ENCODE assay signal across 16 cellular contexts in the genomic region with DNA sequence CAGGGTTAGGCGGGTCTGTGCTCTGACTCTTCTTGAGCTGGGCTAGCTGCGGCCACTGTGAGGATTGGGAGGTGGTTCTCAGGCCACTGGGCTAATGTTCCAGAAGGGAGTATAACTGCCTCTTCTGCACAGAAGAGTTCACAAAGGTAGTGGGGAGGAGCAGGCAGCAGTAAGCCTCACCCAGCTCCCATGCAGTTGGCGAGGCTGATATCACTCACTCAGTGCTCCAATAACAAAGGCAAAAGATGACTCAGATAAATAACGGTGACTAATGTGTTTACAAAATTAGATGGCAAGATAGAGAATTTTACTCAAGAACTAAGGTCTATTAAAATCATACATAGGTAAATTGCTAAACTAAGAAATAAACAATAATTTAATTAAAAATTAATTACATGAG.
"Had no signal": no experiment of that assay in that cellular context is flagged by ENCODE, and none has a peak within 500 bp of the region (broad histone marks: within the 10 kb centered on the region; RNA-seq: fewer than 3 reads in every experiment).

No MANE protein-coding gene starts in this region.

- DNase-seq: activated CD4-positive, CD25-positive, alpha-beta regulatory T cell treated with anti-CD3 and anti-CD28 coated beads, Interleukin-2, amount 50 U/mL, for 72 hours; activated naive CD4-positive, alpha-beta T cell; activated naive CD8-positive, alpha-beta T cell treated with anti-CD3 and anti-CD28 coated beads, Interleukin-2, amount 10 ng/mL, durations not matched to agents 7 days and 5 days; anterior cingulate cortex; dermis blood vessel endothelial cell; effector memory CD8-positive, alpha-beta T cell; gastrocnemius medialis; heart left ventricle; immature natural killer cell; midbrain; trophoblast cell had no signal

- H3K9me3 ChIP-seq: gastrocnemius medialis, suprapubic skin had no signal

- H3K4me3 ChIP-seq: gastrocnemius medialis, heart left ventricle, suprapubic skin had no signal

- H3K4me1 ChIP-seq: gastrocnemius medialis, heart left ventricle, suprapubic skin had no signal

- ATAC-seq: effector memory CD8-positive, alpha-beta T cell; gastrocnemius medialis; heart left ventricle; sciatic nerve had no signal

- H3K36me3 Mint-ChIP-seq: activated naive CD8-positive, alpha-beta T cell treated with anti-CD3 and anti-CD28 coated beads, Interleukin-2, amount 10 ng/mL, durations not matched to agents 7 days and 5 days had no signal

- H3K27me3 Mint-ChIP-seq: activated naive CD8-positive, alpha-beta T cell treated with anti-CD3 and anti-CD28 coated beads, Interleukin-2, amount 10 ng/mL, durations not matched to agents 7 days and 5 days; effector memory CD8-positive, alpha-beta T cell had no signal

- H3K27ac Mint-ChIP-seq: activated naive CD8-positive, alpha-beta T cell treated with anti-CD3 and anti-CD28 coated beads, Interleukin-2, amount 10 ng/mL, durations not matched to agents 7 days and 5 days; effector memory CD8-positive, alpha-beta T cell; immature natural killer cell; stimulated activated naive CD8-positive, alpha-beta T cell treated with anti-CD3 and anti-CD28 coated beads, Interleukin-15, Interleukin-2, amounts not matched to agents 100 ng/mL and 50 ng/mL, for 24 hours had no signal

- H3K4me1 Mint-ChIP-seq: activated naive CD8-positive, alpha-beta T cell treated with anti-CD3 and anti-CD28 coated beads, Interleukin-2, amount 10 ng/mL, durations not matched to agents 7 days and 5 days; immature natural killer cell; neural crest cell had no signal

- H3K27me3 ChIP-seq: gastrocnemius medialis, heart left ventricle, suprapubic skin had no signal

- H3K9me3 Mint-ChIP-seq: stimulated activated naive CD8-positive, alpha-beta T cell treated with anti-CD3 and anti-CD28 coated beads, Interleukin-15, Interleukin-2, amounts not matched to agents 100 ng/mL and 50 ng/mL, for 24 hours had no signal

- H3K36me3 ChIP-seq: gastrocnemius medialis, heart left ventricle, suprapubic skin had no signal

- H3K27ac ChIP-seq: epithelial cell of prostate, gastrocnemius medialis, heart left ventricle, suprapubic skin had no signal

- H3K4me3 Mint-ChIP-seq: activated naive CD8-positive, alpha-beta T cell treated with anti-CD3 and anti-CD28 coated beads, Interleukin-2, amount 10 ng/mL, durations not matched to agents 7 days and 5 days; effector memory CD8-positive, alpha-beta T cell; immature natural killer cell; neural crest cell; stimulated activated naive CD8-positive, alpha-beta T cell treated with anti-CD3 and anti-CD28 coated beads, Interleukin-15, Interleukin-2, amounts not matched to agents 100 ng/mL and 50 ng/mL, for 24 hours had no signal
